In genomic region chr1:153921080-153921802, GRCh38 we compare ENCODE assay signal across 8 cellular contexts. TPM values are rescaled to one million over a fixed set of nuclear protein-coding genes. Genes with fewer than 3 reads are reported as not detected.
A peak's percentile ranks its signal among the peaks of the same experiment; 100 is the strongest.
DNase-seq lines count a peak whose midpoint lies in the region; ATAC-seq, FAIRE-seq and TF ChIP-seq lines count a peak whose summit lies in the region.

No MANE protein-coding gene starts in this region.

- FAIRE-seq in bronchial epithelial cell (lab: Jason Lieb, UNC) (no peak), urothelium cell line (lab: Jason Lieb, UNC) (no peak)

- TF ChIP-seq CTCF in right atrium auricular region (IDR thresholded peaks at IDR 0.05) (no peak), bronchial epithelial cell (IDR thresholded peaks at IDR 0.05; ENCODE audit: insufficient read depth, low read length, severe bottlenecking) (no peak), mucosa of descending colon (IDR thresholded peaks at IDR 0.05) (no peak)

- H3K4me1 ChIP-seq in right atrium auricular region (peaks cover 0 to 43% of the 10 kb centered on the region in 2 donors), mucosa of descending colon (ENCODE audit: low read depth) (peaks cover 23% of the 10 kb centered on the region)

- no peaks in the 10 kb centered on the region for H3K27me3 ChIP-seq in right atrium auricular region
- H3K27me3 ChIP-seq in bronchial epithelial cell (ENCODE audit: control insufficient read depth, insufficient read depth, low read length), result no peaks in the 10 kb centered on the region

- H3K36me3 ChIP-seq in right atrium auricular region (no peaks in the 10 kb centered on the region), bronchial epithelial cell (ENCODE audit: control insufficient read depth, insufficient read depth, low read length) (peaks cover 3% of the 10 kb centered on the region), mucosa of descending colon (ENCODE audit: low read depth) (no peaks in the 10 kb centered on the region)

- intact Hi-C loops in Right ventricle myocardium superior (cut with DNase I) (no loop called here), mucosa of descending colon (cut with DNase I, micrococcal nuclease) (no loop called here)

- ATAC-seq in Right ventricle myocardium superior (ENCODE audit: poor library complexity), result no peak
- no peak for ATAC-seq in mucosa of descending colon
- ATAC-seq in HG02938 (IDR thresholded peaks at IDR 0.05; ENCODE audit: unreplicated experiment), result no peak
- no peak for ATAC-seq in GM18861 (IDR thresholded peaks at IDR 0.05; ENCODE audit: unreplicated experiment)

- H3K4me3 ChIP-seq in right atrium auricular region (peak overlapping the region; percentile 73 to 84), bronchial epithelial cell (ENCODE audit: low read depth, low read length) (peak overlapping the region; percentile 42), mucosa of descending colon (peak overlapping the region; percentile 61)

- DNase-seq in right atrium auricular region (ENCODE audit: low spot score) (no peak), Right ventricle myocardium superior (no peak), bronchial epithelial cell (ENCODE audit: low read depth) (no peak), mucosa of descending colon (no peak), urothelium cell line (ENCODE audit: low spot score) (no peak), putamen (ENCODE audit: low spot score) (no peak)

- H3K27ac ChIP-seq in right atrium auricular region, result peak overlapping the region; percentile 94 to 96

- no peaks in the 10 kb centered on the region for H3K9me3 ChIP-seq in right atrium auricular region
- no peaks in the 10 kb centered on the region for H3K9me3 ChIP-seq in mucosa of descending colon

RNA-seq across cellular contexts. Expression of gene GATAD2B, which starts 1.5 kb away (rescaled TPM):
- total RNA-seq in right atrium auricular region (10 to 100 TPM; 18.7 to 32.7 TPM), Right ventricle myocardium superior (30.1 TPM), bronchial epithelial cell (1.8 and 3.7 TPM in 2 replicates), mucosa of descending colon (10 to 100 TPM; 34.4 to 64.8 (median 36.3) TPM)

RNA-seq across cellular contexts. Expression of gene DENND4B, which starts 25.3 kb away (rescaled TPM):
- total RNA-seq in right atrium auricular region (10 to 100 TPM; 22.0 to 26.6 TPM), Right ventricle myocardium superior (45.5 TPM), bronchial epithelial cell (8.7 and 12.3 TPM in 2 replicates), mucosa of descending colon (10 to 100 TPM; 44.3 to 65.6 (median 46.5) TPM)

RNA-seq across cellular contexts. Expression of gene CRTC2, which starts 37.2 kb away (rescaled TPM):
- 10 to 100 TPM; 10.5 to 14.3 TPM for total RNA-seq in right atrium auricular region
- 20.8 TPM for total RNA-seq in Right ventricle myocardium superior
- total RNA-seq in bronchial epithelial cell, result 2.6 and 4.7 TPM in 2 replicates
- total RNA-seq in mucosa of descending colon, result 10 to 100 TPM; 30.0 to 47.3 (median 47.1) TPM

RNA-seq across cellular contexts. Expression of gene SLC39A1, which starts 42.1 kb away (rescaled TPM):
- total RNA-seq in right atrium auricular region (10 to 100 TPM; 56.7 to 95.4 TPM), Right ventricle myocardium superior (46.9 TPM), bronchial epithelial cell (71.2 and 108 TPM in 2 replicates), mucosa of descending colon (10 to 100 TPM; 66.7 to 74.7 (median 66.7) TPM)

RNA-seq across cellular contexts. Expression of gene CREB3L4, which starts 46.5 kb away (rescaled TPM):
- total RNA-seq in right atrium auricular region (1 to 10 TPM; 4.9 to 5.6 TPM), Right ventricle myocardium superior (4.1 TPM), bronchial epithelial cell (4.6 and 7.1 TPM in 2 replicates), mucosa of descending colon (10 to 100 TPM in 2 of 3 donors, 1 to 10 TPM in 1; 9.9 to 26.9 (median 23.0) TPM)
